ENCODE assay signal across 1 cellular context in genomic region chr11:17208257-17208999, GRCh38.
A peak's percentile ranks its signal among the peaks of the same experiment; 100 is the strongest.
TF ChIP-seq lines count a peak whose summit lies in the region.

No MANE protein-coding gene starts in this region.

TF ChIP-seq in HepG2, 621 proteins besides CTCF, POLR2A, EP300 and RAD21 (continued from another document and continues in another):
- TF ChIP-seq MNT (IDR thresholded peaks at IDR 0.05): peak; percentile 30
- no peak for TF ChIP-seq JDP2 (CRISPR knock-in tag; IDR thresholded peaks at IDR 0.05; ENCODE audit: borderline replicate concordance)
- TF ChIP-seq MLLT10 (CRISPR knock-in tag; IDR thresholded peaks at IDR 0.05): no peak
- no peak for TF ChIP-seq TSC22D2 (CRISPR knock-in tag; IDR thresholded peaks at IDR 0.05; ENCODE audit: borderline replicate concordance)
- TF ChIP-seq ZNF460 (CRISPR knock-in tag; IDR thresholded peaks at IDR 0.05; ENCODE audit: borderline replicate concordance): no peak
- TF ChIP-seq BRD4 (CRISPR knock-in tag; IDR thresholded peaks at IDR 0.05): no peak
- peak; percentile 7; the same call in 1 of the 2 replicates for TF ChIP-seq CAMTA2 (CRISPR knock-in tag; IDR thresholded peaks at IDR 0.05; ENCODE audit: borderline replicate concordance)
- no peak for TF ChIP-seq ELF1 (CRISPR knock-in tag; IDR thresholded peaks at IDR 0.05)
- peak; percentile 26; the same call in 1 of the 2 replicates for TF ChIP-seq ZFX (CRISPR knock-in tag; IDR thresholded peaks at IDR 0.05; ENCODE audit: low read depth)
- no peak for TF ChIP-seq ATF2 (CRISPR knock-in tag; IDR thresholded peaks at IDR 0.05)
- no peak for TF ChIP-seq ZNF280D (CRISPR knock-in tag; IDR thresholded peaks at IDR 0.05)
- TF ChIP-seq, protein P1, sequence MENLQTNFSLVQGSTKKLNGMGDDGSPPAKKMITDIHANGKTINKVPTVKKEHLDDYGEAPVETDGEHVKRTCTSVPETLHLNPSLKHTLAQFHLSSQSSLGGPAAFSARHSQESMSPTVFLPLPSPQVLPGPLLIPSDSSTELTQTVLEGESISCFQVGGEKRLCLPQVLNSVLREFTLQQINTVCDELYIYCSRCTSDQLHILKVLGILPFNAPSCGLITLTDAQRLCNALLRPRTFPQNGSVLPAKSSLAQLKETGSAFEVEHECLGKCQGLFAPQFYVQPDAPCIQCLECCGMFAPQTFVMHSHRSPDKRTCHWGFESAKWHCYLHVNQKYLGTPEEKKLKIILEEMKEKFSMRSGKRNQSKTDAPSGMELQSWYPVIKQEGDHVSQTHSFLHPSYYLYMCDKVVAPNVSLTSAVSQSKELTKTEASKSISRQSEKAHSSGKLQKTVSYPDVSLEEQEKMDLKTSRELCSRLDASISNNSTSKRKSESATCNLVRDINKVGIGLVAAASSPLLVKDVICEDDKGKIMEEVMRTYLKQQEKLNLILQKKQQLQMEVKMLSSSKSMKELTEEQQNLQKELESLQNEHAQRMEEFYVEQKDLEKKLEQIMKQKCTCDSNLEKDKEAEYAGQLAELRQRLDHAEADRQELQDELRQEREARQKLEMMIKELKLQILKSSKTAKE (CRISPR knock-in tag; IDR thresholded peaks at IDR 0.05; ENCODE audit: borderline replicate concordance): no peak
- no peak for TF ChIP-seq ATAD3A (CRISPR knock-in tag; IDR thresholded peaks at IDR 0.05)
- TF ChIP-seq FOXP1 (IDR thresholded peaks at IDR 0.05): no peak
- TF ChIP-seq FOXP1 (CRISPR knock-in tag; IDR thresholded peaks at IDR 0.05): peak; percentile 12; the same call in 1 of the 2 replicates
- peak; percentile 80 for TF ChIP-seq DMAP1 (CRISPR knock-in tag; IDR thresholded peaks at IDR 0.05)
- peak; percentile 68; the same call in 1 of the 2 replicates for TF ChIP-seq MIXL1 (CRISPR knock-in tag; IDR thresholded peaks at IDR 0.05)
- no peak for TF ChIP-seq KDM4B (CRISPR knock-in tag; IDR thresholded peaks at IDR 0.05)
- peak; percentile 13 for TF ChIP-seq RBM39 (IDR thresholded peaks at IDR 0.05; ENCODE audit: low read depth, low read length, poor library complexity, severe bottlenecking)
- TF ChIP-seq HINFP (CRISPR knock-in tag; IDR thresholded peaks at IDR 0.05; ENCODE audit: low read depth): no peak
- peak; percentile 52; the same call in 1 of the 2 replicates for TF ChIP-seq FOXA3 (CRISPR knock-in tag; IDR thresholded peaks at IDR 0.05)
- no peak for TF ChIP-seq NR2F6 (IDR thresholded peaks at IDR 0.05)
- no peak for TF ChIP-seq NR2F6 (CRISPR knock-in tag; IDR thresholded peaks at IDR 0.05)
- TF ChIP-seq CENPX (CRISPR knock-in tag; IDR thresholded peaks at IDR 0.05): no peak
- TF ChIP-seq MAZ (IDR thresholded peaks at IDR 0.05; ENCODE audit: borderline replicate concordance, low read depth, low read length): no peak
- no peak for TF ChIP-seq MAZ (CRISPR knock-in tag; IDR thresholded peaks at IDR 0.05; ENCODE audit: low read depth)
- TF ChIP-seq ZNF326 (CRISPR knock-in tag; IDR thresholded peaks at IDR 0.05; ENCODE audit: borderline replicate concordance): no peak
- TF ChIP-seq FOXP4 (CRISPR knock-in tag; IDR thresholded peaks at IDR 0.05): peak; percentile 44; the same call in 1 of the 2 replicates
- TF ChIP-seq TRIM22 (IDR thresholded peaks at IDR 0.05): no peak
- TF ChIP-seq ZNF770 (CRISPR knock-in tag; IDR thresholded peaks at IDR 0.05): no peak
- 0 out of 2 replicates have a peak, but pooled peaks have one; percentile 5 for TF ChIP-seq SNAPC2 (CRISPR knock-in tag; IDR thresholded peaks at IDR 0.05)
- TF ChIP-seq MATR3 (CRISPR knock-in tag; IDR thresholded peaks at IDR 0.05): no peak
- TF ChIP-seq ZIK1 (CRISPR knock-in tag; IDR thresholded peaks at IDR 0.05; ENCODE audit: borderline replicate concordance, low read depth): 0 out of 2 replicates have a peak, but pooled peaks have one; percentile 31
- TF ChIP-seq, protein P2, sequence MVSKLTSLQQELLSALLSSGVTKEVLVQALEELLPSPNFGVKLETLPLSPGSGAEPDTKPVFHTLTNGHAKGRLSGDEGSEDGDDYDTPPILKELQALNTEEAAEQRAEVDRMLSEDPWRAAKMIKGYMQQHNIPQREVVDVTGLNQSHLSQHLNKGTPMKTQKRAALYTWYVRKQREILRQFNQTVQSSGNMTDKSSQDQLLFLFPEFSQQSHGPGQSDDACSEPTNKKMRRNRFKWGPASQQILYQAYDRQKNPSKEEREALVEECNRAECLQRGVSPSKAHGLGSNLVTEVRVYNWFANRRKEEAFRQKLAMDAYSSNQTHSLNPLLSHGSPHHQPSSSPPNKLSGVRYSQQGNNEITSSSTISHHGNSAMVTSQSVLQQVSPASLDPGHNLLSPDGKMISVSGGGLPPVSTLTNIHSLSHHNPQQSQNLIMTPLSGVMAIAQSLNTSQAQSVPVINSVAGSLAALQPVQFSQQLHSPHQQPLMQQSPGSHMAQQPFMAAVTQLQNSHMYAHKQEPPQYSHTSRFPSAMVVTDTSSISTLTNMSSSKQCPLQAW (CRISPR knock-in tag; IDR thresholded peaks at IDR 0.05): peak; percentile 75; the same call in 1 of the 2 replicates
- TF ChIP-seq ZC3H13 (CRISPR knock-in tag; IDR thresholded peaks at IDR 0.05): 0 out of 2 replicates have a peak, but pooled peaks have one; percentile 0
- peak; percentile 69; the same call in 1 of the 2 replicates for TF ChIP-seq ZNF703 (CRISPR knock-in tag; IDR thresholded peaks at IDR 0.05; ENCODE audit: borderline replicate concordance)
- TF ChIP-seq IRX3 (CRISPR knock-in tag; IDR thresholded peaks at IDR 0.05; ENCODE audit: borderline replicate concordance, low read depth): no peak
- no peak for TF ChIP-seq ZBTB1 (CRISPR knock-in tag; IDR thresholded peaks at IDR 0.05; ENCODE audit: borderline replicate concordance)
- TF ChIP-seq CHD4 (IDR thresholded peaks at IDR 0.05; ENCODE audit: borderline replicate concordance, low read length): peak; percentile 50
- no peak for TF ChIP-seq MED1 (CRISPR knock-in tag; IDR thresholded peaks at IDR 0.05)
- no peak for TF ChIP-seq ZNF484 (CRISPR knock-in tag; IDR thresholded peaks at IDR 0.05; ENCODE audit: borderline replicate concordance, low read depth)
- no peak; the same call in none of the 2 replicates for TF ChIP-seq CREM (IDR thresholded peaks at IDR 0.05)
- TF ChIP-seq CREM (CRISPR knock-in tag; IDR thresholded peaks at IDR 0.05): no peak
- no peak for TF ChIP-seq CENPBD1 (CRISPR knock-in tag; IDR thresholded peaks at IDR 0.05; ENCODE audit: borderline replicate concordance, low read depth)
- TF ChIP-seq SUZ12 (IDR thresholded peaks at IDR 0.05; ENCODE audit: low read depth, low read length): no peak
- TF ChIP-seq NCOA1 (CRISPR knock-in tag; IDR thresholded peaks at IDR 0.05): no peak
- TF ChIP-seq NRL (CRISPR knock-in tag; IDR thresholded peaks at IDR 0.05; ENCODE audit: borderline replicate concordance): no peak
- TF ChIP-seq NBN (conservative IDR thresholded peaks at IDR 0.05): no peak
- no peak for TF ChIP-seq ATF7 (IDR thresholded peaks at IDR 0.05)
- TF ChIP-seq ATF7 (CRISPR knock-in tag; IDR thresholded peaks at IDR 0.05): no peak
- no peak for TF ChIP-seq ARNT2 (CRISPR knock-in tag; IDR thresholded peaks at IDR 0.05; ENCODE audit: low read depth)
- TF ChIP-seq ZSCAN21 (CRISPR knock-in tag; IDR thresholded peaks at IDR 0.05; ENCODE audit: borderline replicate concordance): peak; percentile 31; the same call in 1 of the 2 replicates
- no peak for TF ChIP-seq FOXC1 (CRISPR knock-in tag; IDR thresholded peaks at IDR 0.05; ENCODE audit: borderline replicate concordance)
